In the genomic region with DNA sequence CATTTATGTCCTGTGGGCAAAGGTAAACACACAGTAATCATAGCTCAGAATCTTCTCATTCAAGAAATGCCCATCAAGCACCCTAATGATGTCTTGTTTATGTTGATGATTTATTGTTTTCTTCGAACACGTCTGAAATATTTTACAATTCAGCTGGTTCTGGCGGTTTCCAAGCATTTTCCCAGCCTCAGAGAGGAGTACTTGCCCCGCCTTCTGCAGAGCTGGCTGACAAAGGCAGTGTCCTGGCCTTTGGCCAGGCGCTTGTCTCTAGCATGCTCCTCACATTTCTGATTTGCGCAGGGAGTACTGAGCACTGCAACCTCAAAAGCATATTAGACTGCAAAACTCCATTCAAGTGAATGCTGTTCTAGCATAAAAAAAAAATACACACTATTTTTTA, we compare ENCODE assay signal across 10 cellular contexts.
DNase-seq lines count a peak whose midpoint lies in the region; ATAC-seq and TF ChIP-seq lines count a peak whose summit lies in the region.
"Had no signal": no experiment of that assay in that cellular context is flagged by ENCODE, and none has a peak within 500 bp of the region (broad histone marks: within the 10 kb centered on the region; RNA-seq: fewer than 3 reads in every experiment).

No MANE protein-coding gene starts in this region.

- H3K36me3 ChIP-seq in ACC112 (ENCODE audit: insufficient read depth, low read length) (no peaks in the 10 kb centered on the region), adrenal gland (replicated peaks in 1 of 2) (no peaks in the 10 kb centered on the region)

- TF ChIP-seq CTCF in adrenal gland (IDR thresholded peaks at IDR 0.05): no peak

- H3K27ac ChIP-seq in ACC112 (ENCODE audit: low read depth, low read length) (no peak overlapping the region), adrenal gland (no peak overlapping the region)

- 9 to 30% (median 25%) methylated on average over 6 of the region's 6 CpGs for WGBS in adrenal gland, 4 donors

- H3K4me1 ChIP-seq in ACC112 (ENCODE audit: control insufficient read depth, insufficient read depth, low read length, unreplicated experiment) (no peaks in the 10 kb centered on the region), adrenal gland (replicated peaks in 1 of 2) (no peaks in the 10 kb centered on the region)

- H2AFZ ChIP-seq in ACC112 (ENCODE audit: low read length, unreplicated experiment): peak overlapping the region; percentile 69

- H3K4me3 ChIP-seq in ACC112 (ENCODE audit: low read depth, low read length) (peak overlapping the region; percentile 59), adrenal gland (no peak overlapping the region)

- TF ChIP-seq POLR2A in adrenal gland (IDR thresholded peaks at IDR 0.05): no peak

- ATAC-seq in HG02763 (IDR thresholded peaks at IDR 0.05; ENCODE audit: unreplicated experiment): no peak
- no peak for ATAC-seq in HG03280 (IDR thresholded peaks at IDR 0.05; ENCODE audit: unreplicated experiment)

- intact Hi-C loops in adrenal gland (cut with DNase I): no loop called here

- H3K9me3 ChIP-seq in adrenal gland (replicated peaks in 1 of 3): no peaks in the 10 kb centered on the region

- DNase-seq in M059J (ENCODE audit: low read depth) (peak; percentile 76), adrenal gland (peak in 6 of 7 donors; percentile 33 to 84 (median 40)), islet precursor cell (peak; percentile 57), AML-193 (lab: John Stamatoyannopoulos, UW) (no peak), GDM1 (lab: John Stamatoyannopoulos, UW) (no peak)
- DNase-seq: activated B cell treated with CpG ODN at 0.5 μM for 24 hours; CD4-positive, CD25-positive, alpha-beta regulatory T cell had no signal

- no peaks in the 10 kb centered on the region for H3K79me2 ChIP-seq in ACC112 (ENCODE audit: control insufficient read depth, insufficient read depth, low read length, unreplicated experiment)

- H3K27me3 ChIP-seq in ACC112 (ENCODE audit: insufficient read depth, low read length): no peaks in the 10 kb centered on the region
- H3K27me3 ChIP-seq in adrenal gland: peaks cover 10% of the 10 kb centered on the region

Comparison
In these comparisons a context has a peak if more than half of its experiments do, and no peak if none do; other contexts are left out.
1. DNase-seq: peak in M059J (single experiment), adrenal gland (6 of 7) and islet precursor cell (single experiment); none in AML-193 (0 of 2) and GDM1 (single experiment).